In the genomic region with DNA sequence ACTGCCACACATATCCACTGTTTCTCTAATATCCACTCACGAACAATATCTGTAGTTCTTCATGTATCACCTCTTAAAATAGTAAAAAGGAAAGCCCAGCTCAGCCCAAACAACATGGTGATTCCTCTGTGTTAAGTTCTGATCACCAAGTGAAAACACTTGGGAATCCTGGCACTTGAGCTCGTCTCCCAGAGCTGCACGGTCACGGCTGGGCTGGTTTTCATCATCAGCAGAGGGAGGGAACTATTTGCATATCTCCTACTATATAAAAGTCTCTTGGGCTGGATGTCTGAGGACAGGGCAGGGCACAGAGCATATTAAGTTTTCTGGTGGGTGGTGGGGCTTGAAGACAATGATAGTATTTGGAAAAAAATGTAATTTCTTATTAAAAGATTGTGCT, we compare ENCODE assay signal across 22 cellular contexts.
DNase-seq lines count a peak whose midpoint lies in the region; ATAC-seq and TF ChIP-seq lines count a peak whose summit lies in the region.
"Had no signal": no experiment of that assay in that cellular context is flagged by ENCODE, and none has a peak within 500 bp of the region (broad histone marks: within the 10 kb centered on the region; RNA-seq: fewer than 3 reads in every experiment).

No MANE protein-coding gene starts in this region.

- peaks cover 18 to 20% of the 10 kb centered on the region in 2 donors for H3K4me1 Mint-ChIP-seq in natural killer cell treated with Interleukin-12 subunit alpha and Interleukin-12 subunit beta and Interleukin-15 and Interleukin-18, amount 100 ng/mL, for 72 hours (ENCODE audit: low read depth in 2 of 2)
- H3K4me1 Mint-ChIP-seq in natural killer cell, result peaks cover 0 to 4% of the 10 kb centered on the region in 2 donors
- peaks cover 40% of the 10 kb centered on the region for H3K4me1 Mint-ChIP-seq in activated CD4-positive, alpha-beta memory T cell treated with anti-CD3 and anti-CD28 coated beads for 36 hours (ENCODE audit: low read depth)

- no peak overlapping the region for H2BK120ac ChIP-seq in mesendoderm (ENCODE audit: low read depth, low read length)

- H3K36me3 ChIP-seq in mesendoderm (ENCODE audit: control insufficient read depth, insufficient read depth, low read length), result no peaks in the 10 kb centered on the region
- H3K36me3 ChIP-seq: heart right ventricle, spleen, stomach, transverse colon had no signal

- H3K9ac ChIP-seq in mesendoderm (ENCODE audit: low read length), result no peak overlapping the region

- H4K5ac ChIP-seq in mesendoderm (ENCODE audit: low read length), result no peak overlapping the region

- intact Hi-C loops in natural killer cell (cut with micrococcal nuclease), result no loop called here
- intact Hi-C loops in activated CD4-positive, alpha-beta memory T cell treated with anti-CD3 and anti-CD28 coated beads for 36 hours (cut with micrococcal nuclease), result no loop called here

- H3K4me3 Mint-ChIP-seq in natural killer cell treated with Interleukin-12 subunit alpha and Interleukin-12 subunit beta and Interleukin-15 and Interleukin-18, amount 100 ng/mL, for 72 hours, result peak overlapping the region; percentile 57
- no peak overlapping the region for H3K4me3 Mint-ChIP-seq in natural killer cell
- H3K4me3 Mint-ChIP-seq in activated CD4-positive, alpha-beta memory T cell treated with anti-CD3 and anti-CD28 coated beads for 36 hours, result peak overlapping the region; percentile 68
- H3K4me3 Mint-ChIP-seq: HFFc6 had no signal

- ATAC-seq in natural killer cell treated with Interleukin-12 subunit alpha and Interleukin-12 subunit beta and Interleukin-15 and Interleukin-18, amount 100 ng/mL, for 72 hours, result no peak
- no peak for ATAC-seq in natural killer cell
- no peak for ATAC-seq in HG03469 (IDR thresholded peaks at IDR 0.05; ENCODE audit: unreplicated experiment)
- no peak for ATAC-seq in foreskin keratinocyte
- ATAC-seq: activated naive CD4-positive, alpha-beta T cell treated with anti-CD3 and anti-CD28 coated beads, Interleukin-2, amount 50 U/mL, for 72 hours; heart right ventricle had no signal

- H3K18ac ChIP-seq in mesendoderm (ENCODE audit: low read length), result no peak overlapping the region

- peaks cover 1 to 6% of the 10 kb centered on the region in 2 donors for H3K27me3 Mint-ChIP-seq in natural killer cell treated with Interleukin-12 subunit alpha and Interleukin-12 subunit beta and Interleukin-15 and Interleukin-18, amount 100 ng/mL, for 72 hours
- peaks cover 2 to 33% of the 10 kb centered on the region in 2 donors for H3K27me3 Mint-ChIP-seq in natural killer cell (ENCODE audit: low read depth in 2 of 2)
- H3K27me3 Mint-ChIP-seq in activated CD4-positive, alpha-beta memory T cell treated with anti-CD3 and anti-CD28 coated beads for 36 hours, result peaks cover 1% of the 10 kb centered on the region

- CTCF ChIA-PET in activated CD4-positive, alpha-beta memory T cell treated with anti-CD3 and anti-CD28 coated beads for 36 hours (lab: Charles Lee), result interaction anchor here (1.0 to 11.1 kb wide), 5 partner anchors 15 to 140 kb away, joined by 3 to 155 read pairs (median 4); no protein-coding TSS in a partner anchor

- POLR2A ChIA-PET in activated CD4-positive, alpha-beta memory T cell treated with anti-CD3 and anti-CD28 coated beads for 36 hours (lab: Charles Lee), result no interaction called here

- H3K27me3 ChIP-seq in mesendoderm (ENCODE audit: insufficient read depth, low read length, poor library complexity) (no peaks in the 10 kb centered on the region), foreskin keratinocyte (no peaks in the 10 kb centered on the region)
- H3K27me3 ChIP-seq: transverse colon had no signal

- DNase-seq in NCI-H510A treated with DMSO at 0.1 percent for 48 hours (lab: John Stamatoyannopoulos, UW), result peak; percentile 36
- no peak for DNase-seq in NCI-H510A (lab: John Stamatoyannopoulos, UW)
- no peak for DNase-seq in natural killer cell treated with Interleukin-12 subunit alpha and Interleukin-12 subunit beta and Interleukin-15 and Interleukin-18, amount 100 ng/mL, for 72 hours (ENCODE audit: low spot score)
- DNase-seq in natural killer cell, result no peak
- DNase-seq in activated CD4-positive, alpha-beta memory T cell treated with anti-CD3 and anti-CD28 coated beads for 36 hours, result no peak
- no peak for DNase-seq in mesendoderm
- DNase-seq in foreskin keratinocyte, result no peak
- DNase-seq: 8988T; Caco-2; cerebellar nuclear complex; heart right ventricle; HFFc6; Karpas-422; left cardiac atrium; NCI-H345; spleen; stimulated activated CD4-positive, alpha-beta T cell treated with anti-CD3 and anti-CD28 coated beads, Interleukin-4, amount 100 ng/mL, for 4 hours; stomach; transverse colon had no signal

- H3K36me3 Mint-ChIP-seq in natural killer cell treated with Interleukin-12 subunit alpha and Interleukin-12 subunit beta and Interleukin-15 and Interleukin-18, amount 100 ng/mL, for 72 hours, result no peaks in the 10 kb centered on the region
- H3K36me3 Mint-ChIP-seq in natural killer cell, result no peaks in the 10 kb centered on the region
- no peaks in the 10 kb centered on the region for H3K36me3 Mint-ChIP-seq in activated CD4-positive, alpha-beta memory T cell treated with anti-CD3 and anti-CD28 coated beads for 36 hours
- H3K36me3 Mint-ChIP-seq: activated naive CD4-positive, alpha-beta T cell treated with anti-CD3 and anti-CD28 coated beads, Interleukin-2, amount 50 U/mL, for 72 hours had no signal

- H3K56ac ChIP-seq in mesendoderm (ENCODE audit: low read length), result no peak overlapping the region

- no peaks in the 10 kb centered on the region for H3K9me3 Mint-ChIP-seq in natural killer cell treated with Interleukin-12 subunit alpha and Interleukin-12 subunit beta and Interleukin-15 and Interleukin-18, amount 100 ng/mL, for 72 hours
- H3K9me3 Mint-ChIP-seq in natural killer cell, result no peaks in the 10 kb centered on the region
- no peaks in the 10 kb centered on the region for H3K9me3 Mint-ChIP-seq in activated CD4-positive, alpha-beta memory T cell treated with anti-CD3 and anti-CD28 coated beads for 36 hours
- H3K9me3 Mint-ChIP-seq: activated naive CD4-positive, alpha-beta T cell treated with anti-CD3 and anti-CD28 coated beads, Interleukin-2, amount 50 U/mL, for 72 hours had no signal

- H3K4ac ChIP-seq in mesendoderm (ENCODE audit: low read depth, low read length), result no peak overlapping the region

- no peak overlapping the region for H3K4me2 ChIP-seq in mesendoderm (ENCODE audit: low read length)

- no peak overlapping the region for H2BK15ac ChIP-seq in mesendoderm (replicated peaks; ENCODE audit: low read depth)

- no CpG with 5 or more reads among the region's 4 CpGs for WGBS in mesendoderm (ENCODE audit: extremely low coverage, insufficient coverage, low lambda C conversion rate)

- peak overlapping the region; percentile 93 to 97 for H3K27ac Mint-ChIP-seq in natural killer cell treated with Interleukin-12 subunit alpha and Interleukin-12 subunit beta and Interleukin-15 and Interleukin-18, amount 100 ng/mL, for 72 hours
- H3K27ac Mint-ChIP-seq in natural killer cell, result no peak overlapping the region
- H3K27ac Mint-ChIP-seq in activated CD4-positive, alpha-beta memory T cell treated with anti-CD3 and anti-CD28 coated beads for 36 hours, result peak overlapping the region; percentile 64
- H3K27ac Mint-ChIP-seq: HFFc6 had no signal

- H3K27ac ChIP-seq in mesendoderm (ENCODE audit: low read depth, low read length) (no peak overlapping the region), foreskin keratinocyte (no peak overlapping the region)
- H3K27ac ChIP-seq: heart right ventricle, RWPE1, stomach, transverse colon had no signal

- H2BK5ac ChIP-seq in mesendoderm (ENCODE audit: low read length), result no peak overlapping the region

- H2AK5ac ChIP-seq in mesendoderm (ENCODE audit: low read length), result no peak overlapping the region

- H3K4me1 ChIP-seq in mesendoderm (ENCODE audit: control insufficient read depth, low read depth, low read length) (no peaks in the 10 kb centered on the region), foreskin keratinocyte (no peaks in the 10 kb centered on the region)
- H3K4me1 ChIP-seq: Caco-2, heart right ventricle, spleen, stomach, transverse colon had no signal

- no peak overlapping the region for H4K8ac ChIP-seq in mesendoderm (ENCODE audit: low read depth, low read length)

- no peak overlapping the region for H3K23ac ChIP-seq in mesendoderm (ENCODE audit: low read length)

- no peaks in the 10 kb centered on the region for H3K79me1 ChIP-seq in mesendoderm (ENCODE audit: low read length)

- TF ChIP-seq CTCF in natural killer cell (IDR thresholded peaks at IDR 0.05), result no peak
- TF ChIP-seq CTCF in foreskin keratinocyte (conservative IDR thresholded peaks at IDR 0.05), result no peak

- no peak overlapping the region for H3K4me3 ChIP-seq in mesendoderm (ENCODE audit: low read length)
- H3K4me3 ChIP-seq: heart right ventricle, spleen, stomach, transverse colon had no signal

- H3K79me2 ChIP-seq in mesendoderm (ENCODE audit: control insufficient read depth, insufficient read depth, low read length), result no peaks in the 10 kb centered on the region

Comparison
In these comparisons a context has a peak if more than half of its experiments do, and no peak if none do; other contexts are left out.
1. H3K27ac Mint-ChIP-seq: peak in natural killer cell treated with Interleukin-12 subunit alpha and Interleukin-12 subunit beta and Interleukin-15 and Interleukin-18, amount 100 ng/mL, for 72 hours (2 of 2) and activated CD4-positive, alpha-beta memory T cell treated with anti-CD3 and anti-CD28 coated beads for 36 hours (single experiment); none in natural killer cell (0 of 2).